ENCODE assay signal across 8 cellular contexts in the genomic region with DNA sequence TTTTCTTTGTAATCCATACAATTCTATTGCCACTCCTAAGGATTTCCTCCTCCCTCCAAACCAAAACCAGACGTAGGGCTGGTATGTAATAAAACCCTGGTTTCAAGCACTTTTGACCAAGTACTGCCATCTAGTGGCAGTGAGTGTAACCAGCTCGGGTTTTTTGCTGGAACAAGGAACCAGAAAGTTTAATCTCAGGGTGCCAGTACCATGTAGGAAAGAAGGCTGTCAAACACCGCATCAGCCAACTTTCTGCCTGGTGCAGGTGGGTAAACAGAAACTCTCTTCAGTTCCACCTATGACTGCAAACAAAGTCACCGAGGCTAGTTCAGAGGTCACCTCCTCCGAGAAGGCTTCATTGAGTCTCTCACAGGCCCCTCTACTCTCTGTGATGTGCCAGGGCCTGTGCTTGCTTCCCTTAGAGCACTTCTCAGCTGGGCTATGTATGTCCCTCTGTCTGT. TPM values are rescaled to one million over a fixed set of nuclear protein-coding genes. Genes with fewer than 3 reads are reported as not detected.
DNase-seq lines count a peak whose midpoint lies in the region; ATAC-seq, FAIRE-seq and TF ChIP-seq lines count a peak whose summit lies in the region.

No MANE protein-coding gene starts in this region.

- no peaks in the 10 kb centered on the region for H3K9me2 ChIP-seq in PC-3 (replicated peaks; ENCODE audit: low read length)

- POLR2A ChIA-PET in PC-3 (lab: Charles Lee; ENCODE audit: unreplicated experiment), result no interaction called here

- H2AFZ ChIP-seq in PC-3 (ENCODE audit: low read length), result no peak overlapping the region

- intact Hi-C loops in PC-3 (cut with micrococcal nuclease), result loop anchor here (1.0 to 5.0 kb wide), 2 partner anchors 100 to 143 kb away; a partner anchor contains a TSS

- no TSS peak for BruUV-seq in PC-3 (replicated peaks; lab: Mats Ljungman, UMichigan)

- H3K9me3 Mint-ChIP-seq in activated T-cell treated with anti-CD3 and anti-CD28 coated beads, Interleukin-2, amount 50 U/mL, for 4 hours, result no peaks in the 10 kb centered on the region
- H3K9me3 Mint-ChIP-seq in nephron progenitor cell (no peaks in the 10 kb centered on the region), type B pancreatic cell (no peaks in the 10 kb centered on the region)

- no peaks in the 10 kb centered on the region for H3K4me1 ChIP-seq in PC-3 (ENCODE audit: insufficient read depth, low read length)

- H3K27me3 ChIP-seq in PC-3 (ENCODE audit: low read length), result peaks cover 25% of the 10 kb centered on the region

- H3K4me1 Mint-ChIP-seq in activated T-cell treated with anti-CD3 and anti-CD28 coated beads, Interleukin-2, amount 50 U/mL, for 4 hours (ENCODE audit: low read depth), result no peaks in the 10 kb centered on the region
- H3K4me1 Mint-ChIP-seq in nephron progenitor cell (no peaks in the 10 kb centered on the region), type B pancreatic cell (ENCODE audit: unreplicated experiment) (no peaks in the 10 kb centered on the region)

- H3K27me3 Mint-ChIP-seq in activated T-cell treated with anti-CD3 and anti-CD28 coated beads, Interleukin-2, amount 50 U/mL, for 4 hours (ENCODE audit: low read depth), result peaks cover 4% of the 10 kb centered on the region
- H3K27me3 Mint-ChIP-seq in nephron progenitor cell (ENCODE audit: low read depth, poor library complexity), result peaks cover 3% of the 10 kb centered on the region
- H3K27me3 Mint-ChIP-seq in type B pancreatic cell, result peaks cover 6% of the 10 kb centered on the region

- H3K4me2 ChIP-seq in PC-3 (ENCODE audit: low read length), result no peak overlapping the region

- H3K79me2 ChIP-seq in PC-3 (ENCODE audit: low read length), result no peaks in the 10 kb centered on the region

- H3K36me3 ChIP-seq in PC-3 (ENCODE audit: low read depth, low read length), result no peaks in the 10 kb centered on the region

- H3K4me3 ChIP-seq in PC-3 (ENCODE audit: low read length), result no peak overlapping the region

- TF ChIP-seq CTCF in GM12872 (IDR thresholded peaks at IDR 0.05; ENCODE audit: insufficient read depth, low read depth, low read length), result peak; percentile 79
- TF ChIP-seq CTCF in PC-3 (conservative IDR thresholded peaks at IDR 0.05; ENCODE audit: low read depth, low read length), result peak; percentile 91
- peak; percentile 84 for TF ChIP-seq CTCF in nephron progenitor cell (IDR thresholded peaks at IDR 0.05)
- TF ChIP-seq CTCF in type B pancreatic cell (conservative IDR thresholded peaks at IDR 0.05), result peak; percentile 94

- no peak overlapping the region for H3K27ac ChIP-seq in PC-3 (ENCODE audit: low read length)

- H3K9me3 ChIP-seq in PC-3 (ENCODE audit: low read length), result no peaks in the 10 kb centered on the region

- CTCF ChIA-PET in PC-3 (lab: Charles Lee), result interaction anchor here (0.6 to 4.3 kb wide), 2 partner anchors 100 to 510 kb away, joined by 4 to 31 read pairs; no protein-coding TSS in a partner anchor

- no peaks in the 10 kb centered on the region for H4K20me1 ChIP-seq in PC-3 (ENCODE audit: low read length)

- H3K27ac Mint-ChIP-seq in nephron progenitor cell, result no peak overlapping the region
- no peak overlapping the region for H3K27ac Mint-ChIP-seq in type B pancreatic cell

- DNase-seq in HTR-8/SVneo (ENCODE audit: insufficient read length, low spot score) (peak; percentile 77), PC-3 (peak; percentile 84), fibroblast of gingiva (ENCODE audit: low read depth) (peak; percentile 70), nephron progenitor cell (peak; percentile 51), type B pancreatic cell (ENCODE audit: extremely low spot score, unreplicated experiment) (no peak)
- DNase-seq in activated T-cell treated with anti-CD3 and anti-CD28 coated beads, Interleukin-2, amount 50 U/mL, for 4 hours, result peak; percentile 43

- no peak overlapping the region for H3K4me3 Mint-ChIP-seq in activated T-cell treated with anti-CD3 and anti-CD28 coated beads, Interleukin-2, amount 50 U/mL, for 4 hours
- H3K4me3 Mint-ChIP-seq in nephron progenitor cell, result no peak overlapping the region
- H3K4me3 Mint-ChIP-seq in type B pancreatic cell, result no peak overlapping the region

- H3K36me3 Mint-ChIP-seq in activated T-cell treated with anti-CD3 and anti-CD28 coated beads, Interleukin-2, amount 50 U/mL, for 4 hours (ENCODE audit: insufficient read depth), result no peaks in the 10 kb centered on the region
- no peaks in the 10 kb centered on the region for H3K36me3 Mint-ChIP-seq in nephron progenitor cell (ENCODE audit: low read depth)
- no peaks in the 10 kb centered on the region for H3K36me3 Mint-ChIP-seq in type B pancreatic cell

- no peak overlapping the region for H3K9ac ChIP-seq in PC-3 (ENCODE audit: low read length)

- no peaks in the 10 kb centered on the region for H3F3A ChIP-seq in PC-3 (ENCODE audit: low read length, unreplicated experiment)

- no peak for FAIRE-seq in HTR-8/SVneo (lab: Jason Lieb, UNC)

- ATAC-seq in PC-3, result peak; percentile 64
- peak; percentile 62 to 76 for ATAC-seq in activated T-cell treated with anti-CD3 and anti-CD28 coated beads, Interleukin-2, amount 50 U/mL, for 4 hours
- ATAC-seq in GM19023 (IDR thresholded peaks at IDR 0.05; ENCODE audit: unreplicated experiment), result no peak

RNA-seq across cellular contexts. Expression of a gene that starts 10.2 kb away (rescaled TPM):
- 0.75 and 2.0 TPM in 2 replicates for total RNA-seq in PC-3 (2014; rRNA removed)
- 1 to 10 TPM in 1 of 3 donors, under 1 TPM in 2; 0.28 to 1.4 (median 0.37) TPM for total RNA-seq in activated T-cell treated with anti-CD3 and anti-CD28 coated beads, Interleukin-2, amount 50 U/mL, for 4 hours
- 3.9 and 7.8 TPM in 2 replicates for total RNA-seq in type B pancreatic cell (ENCODE audit: low replicate concordance)

RNA-seq across cellular contexts. Expression of a gene that starts 32.1 kb away (rescaled TPM):
- total RNA-seq in PC-3 (2014; rRNA removed) (not detected in 2 replicates), type B pancreatic cell (ENCODE audit: low replicate concordance) (28.2 and 56.2 TPM in 2 replicates)
- under 1 TPM; 0.30 to 0.40 (median 0.35) TPM for total RNA-seq in activated T-cell treated with anti-CD3 and anti-CD28 coated beads, Interleukin-2, amount 50 U/mL, for 4 hours

Comparison
In these comparisons a context has a peak if more than half of its experiments do, and no peak if none do; other contexts are left out.
1. RNA of a gene that starts 32.1 kb away (total RNA-seq): 28.2 to 56.2 TPM in type B pancreatic cell; 0.30 to 0.40 TPM in activated T-cell treated with anti-CD3 and anti-CD28 coated beads, Interleukin-2, amount 50 U/mL, for 4 hours and not detected in PC-3; every median in the first group is over 10 times any median in the second.
2. Peak in every context shown above with its lines, with median percentiles within 50 percentile points of each other: CTCF ChIP-seq.